ENCODE assay signal across 1 cellular context in genomic region chr1:21531243-21531642, GRCh38.
TF ChIP-seq lines count a peak whose summit lies in the region.

No MANE protein-coding gene starts in this region.

TF ChIP-seq in K562, 482 proteins besides CTCF, POLR2A, EP300 and RAD21 (continued from another document and continues in another):
- no peak for TF ChIP-seq CTCFL (IDR thresholded peaks at IDR 0.05; ENCODE audit: borderline replicate concordance, insufficient read depth, low read depth, low read length, poor library complexity, severe bottlenecking)
- TF ChIP-seq TSC22D4 (tag; IDR thresholded peaks at IDR 0.05) = no peak
- TF ChIP-seq SMAD3 (CRISPR knock-in tag; conservative IDR thresholded peaks at IDR 0.05) = no peak
- TF ChIP-seq NUFIP1 (IDR thresholded peaks at IDR 0.05; ENCODE audit: partially characterized antibody) = no peak
- TF ChIP-seq STAT5A (IDR thresholded peaks at IDR 0.05; ENCODE audit: borderline replicate concordance, low read length) = peak; percentile 43; the same call in 1 of the 2 replicates
- 0 out of 2 replicates have a peak, but pooled peaks have one; percentile 28 for TF ChIP-seq RUNX1 (IDR thresholded peaks at IDR 0.05; ENCODE audit: low read depth)
- TF ChIP-seq KLF16 (IDR thresholded peaks at IDR 0.05) = 0 out of 2 replicates have a peak, but pooled peaks have one; percentile 29
- no peak for TF ChIP-seq MCM2 (IDR thresholded peaks at IDR 0.05; ENCODE audit: low read depth)
- TF ChIP-seq TFE3 (CRISPR knock-in tag; IDR thresholded peaks at IDR 0.05) = no peak
- TF ChIP-seq ZNF583 (CRISPR knock-in tag; IDR thresholded peaks at IDR 0.05) = no peak
- no peak for TF ChIP-seq TBP (optimal IDR thresholded peaks at IDR 0.05; ENCODE audit: low read depth, low read length)
- no peak for TF ChIP-seq ELK1 (CRISPR knock-in tag; IDR thresholded peaks at IDR 0.05)
- no peak for TF ChIP-seq E2F8 (IDR thresholded peaks at IDR 0.05; ENCODE audit: low read depth, partially characterized antibody)
- TF ChIP-seq DLX4 (CRISPR knock-in tag; IDR thresholded peaks at IDR 0.05) = no peak
- no peak for TF ChIP-seq PTBP1 (IDR thresholded peaks at IDR 0.05; ENCODE audit: low read depth, low read length)
- no peak for TF ChIP-seq DEAF1 (CRISPR knock-in tag; IDR thresholded peaks at IDR 0.05)
- TF ChIP-seq SIN3B (IDR thresholded peaks at IDR 0.05; ENCODE audit: low read depth) = no peak
- no peak for TF ChIP-seq TEAD2 (tag; IDR thresholded peaks at IDR 0.05)
- no peak for TF ChIP-seq CREB3L1 (IDR thresholded peaks at IDR 0.05; ENCODE audit: borderline replicate concordance, low read depth)
- TF ChIP-seq ZNF197 (CRISPR knock-in tag; IDR thresholded peaks at IDR 0.05; ENCODE audit: low read depth) = no peak
- TF ChIP-seq POU5F1 (IDR thresholded peaks at IDR 0.05; ENCODE audit: borderline replicate concordance, low read depth, low read length, partially characterized antibody) = no peak
- TF ChIP-seq MTA2 (IDR thresholded peaks at IDR 0.05; ENCODE audit: low read depth) = peak; percentile 54; the same call in 1 of the 2 replicates
- TF ChIP-seq MXI1 (IDR thresholded peaks at IDR 0.05; ENCODE audit: low read depth, low read length) = no peak
- no peak for TF ChIP-seq LCOR (CRISPR knock-in tag; IDR thresholded peaks at IDR 0.05)
- no peak for TF ChIP-seq EZH2 (IDR thresholded peaks at IDR 0.05; ENCODE audit: borderline replicate concordance, low read depth, low read length)
- TF ChIP-seq YY1 (IDR thresholded peaks at IDR 0.05; ENCODE audit: borderline replicate concordance in 1 of 3, control insufficient read depth in 1 of 3, extremely low read depth in 1 of 3, insufficient read depth in 3 of 3, insufficient read length in 1 of 3, insufficient replicate concordance in 2 of 3, low read depth in 1 of 3, low read length in 2 of 3) = no peak
- no peak for TF ChIP-seq ESRRA (IDR thresholded peaks at IDR 0.05; ENCODE audit: borderline replicate concordance, low read depth)
- no peak for TF ChIP-seq NFRKB (IDR thresholded peaks at IDR 0.05; ENCODE audit: low read depth)
- TF ChIP-seq CBX8 (IDR thresholded peaks at IDR 0.05; ENCODE audit: borderline replicate concordance, extremely low read depth, low read depth, low read length, poor library complexity, severe bottlenecking) = no peak
- TF ChIP-seq POLR2AphosphoS5 (IDR thresholded peaks at IDR 0.05; ENCODE audit: control insufficient read depth, insufficient read depth, low read depth, low read length) = peak; percentile 33; the same call in 1 of the 2 replicates
- TF ChIP-seq CBFA2T3 (IDR thresholded peaks at IDR 0.05) = peak; percentile 86
- no peak for TF ChIP-seq TCF7L2 (IDR thresholded peaks at IDR 0.05; ENCODE audit: low read depth, low read length)
- no peak for TF ChIP-seq HMGXB4 (CRISPR knock-in tag; IDR thresholded peaks at IDR 0.05)
- TF ChIP-seq TAL1 (IDR thresholded peaks at IDR 0.05) = peak; percentile 77
- TF ChIP-seq ZC3H4 (CRISPR knock-in tag; IDR thresholded peaks at IDR 0.05; ENCODE audit: borderline replicate concordance) = no peak
- peak; percentile 56; the same call in 1 of the 2 replicates for TF ChIP-seq GATA2 (CRISPR knock-in tag; IDR thresholded peaks at IDR 0.05)
- no peak for TF ChIP-seq ARNT (IDR thresholded peaks at IDR 0.05)
- no peak for TF ChIP-seq FIP1L1 (IDR thresholded peaks at IDR 0.05; ENCODE audit: low read depth, low read length, poor library complexity, severe bottlenecking)
- TF ChIP-seq STAT6 (CRISPR knock-in tag; IDR thresholded peaks at IDR 0.05) = no peak
- no peak for TF ChIP-seq RHOXF2B (CRISPR knock-in tag; conservative IDR thresholded peaks at IDR 0.05)
- TF ChIP-seq FOSL1 (tag; conservative IDR thresholded peaks at IDR 0.05) = no peak
- peak; percentile 73 for TF ChIP-seq NCOR1 (IDR thresholded peaks at IDR 0.05)
- peak; percentile 91 for TF ChIP-seq TCF3 (CRISPR knock-in tag; IDR thresholded peaks at IDR 0.05)
- TF ChIP-seq HLTF (IDR thresholded peaks at IDR 0.05) = no peak
- peak; percentile 82 for TF ChIP-seq TEAD4 (IDR thresholded peaks at IDR 0.05; ENCODE audit: low read length)
- TF ChIP-seq TEAD4 (CRISPR knock-in tag; IDR thresholded peaks at IDR 0.05; ENCODE audit: borderline replicate concordance) = no peak
- TF ChIP-seq MEF2D (tag; conservative IDR thresholded peaks at IDR 0.05; ENCODE audit: low read depth) = no peak
- no peak for TF ChIP-seq NONO (IDR thresholded peaks at IDR 0.05; ENCODE audit: low read depth in 2 of 2, low read length in 1 of 2)
- peak; percentile 70 for TF ChIP-seq ARID1B (IDR thresholded peaks at IDR 0.05)
